Comparison of ENCODE assay signal across 7 cellular contexts in the genomic region with DNA sequence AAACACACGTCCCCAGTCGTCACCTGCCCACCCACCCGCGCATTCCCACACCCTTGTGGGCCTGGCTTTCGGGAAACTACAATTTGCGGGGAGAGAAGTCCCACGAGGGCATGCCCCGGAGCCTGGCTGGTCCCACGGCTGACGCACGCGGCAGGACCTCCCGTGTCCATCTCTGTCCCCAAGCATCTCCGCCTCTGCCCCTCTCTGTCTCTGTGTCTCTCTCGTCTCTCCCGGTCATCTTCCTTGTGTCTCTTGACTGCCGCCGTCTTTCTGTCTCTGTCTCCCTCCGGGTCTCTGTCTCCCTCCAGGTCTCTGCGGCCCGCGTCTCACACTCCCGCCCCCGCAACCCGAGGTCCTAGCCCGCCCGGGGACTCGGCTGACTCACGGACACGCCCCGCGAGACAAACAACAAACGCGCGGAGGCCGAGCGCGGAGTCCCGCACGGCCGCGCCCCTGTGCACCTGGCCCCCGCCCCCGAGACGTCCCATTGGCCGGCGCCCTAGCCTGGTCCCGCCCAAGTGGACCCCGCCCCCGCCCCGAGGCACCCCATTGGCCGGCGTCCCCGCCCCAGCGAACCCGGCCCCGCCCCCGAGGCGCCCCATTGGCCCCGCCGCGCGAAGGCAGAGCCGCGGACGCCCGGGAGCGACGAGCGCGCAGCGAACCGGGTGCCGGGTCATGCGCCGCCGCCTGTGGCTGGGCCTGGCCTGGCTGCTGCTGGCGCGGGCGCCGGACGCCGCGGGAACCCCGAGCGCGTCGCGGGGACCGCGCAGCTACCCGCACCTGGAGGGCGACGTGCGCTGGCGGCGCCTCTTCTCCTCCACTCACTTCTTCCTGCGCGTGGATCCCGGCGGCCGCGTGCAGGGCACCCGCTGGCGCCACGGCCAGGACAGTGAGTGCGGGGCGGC. TPM values are rescaled to one million over a fixed set of nuclear protein-coding genes. Genes with fewer than 3 reads are reported as not detected.
A peak's percentile ranks its signal among the peaks of the same experiment; 100 is the strongest.
DNase-seq lines count a peak whose midpoint lies in the region; ATAC-seq and TF ChIP-seq lines count a peak whose summit lies in the region.

A gene (plus strand): TSS at position 629 of the 905 bp plus-strand sequence. CDS start 47 bp downstream, at position 676.

- H3K27me3 ChIP-seq in NT2/D1 (ENCODE audit: insufficient read depth, insufficient read length) = peaks cover 12% of the 10 kb centered on the region

- no peak for TF ChIP-seq CTCF in epithelial cell of proximal tubule (conservative IDR thresholded peaks at IDR 0.05; ENCODE audit: low read depth, low read length)

- H3K4me3 ChIP-seq in NT2/D1 (ENCODE audit: insufficient read length, low read depth) (peak within 1 kb of the TSS; percentile 47), epithelial cell of proximal tubule (ENCODE audit: low read depth, low read length) (peak within 1 kb of the TSS; percentile 52)

- ATAC-seq in GM18511 (IDR thresholded peaks at IDR 0.05; ENCODE audit: unreplicated experiment) (peak; percentile 65), HG03520 (IDR thresholded peaks at IDR 0.05; ENCODE audit: unreplicated experiment) (peak; percentile 59)

- peak; percentile 74 for DNase-seq in NT2/D1 (ENCODE audit: low read depth, low spot score)
- peak; percentile 95 for DNase-seq in activated T-cell treated with anti-CD3 and anti-CD28 coated beads for 4 hours
- DNase-seq in epithelial cell of proximal tubule (ENCODE audit: low read depth) = no peak
- DNase-seq in mucosa of gallbladder (ENCODE audit: low spot score) = peak; percentile 92
- DNase-seq in stimulated activated CD8-positive, alpha-beta memory T cell treated with anti-CD3 and anti-CD28 coated beads, Interleukin-15, amount 100 ng/mL, for 48 hours (ENCODE audit: low read depth in 2 of 2) = peak; percentile 92 to 93

- H3K36me3 ChIP-seq in NT2/D1 (ENCODE audit: insufficient read depth, insufficient read length, low read length) = peaks cover 27% of the 10 kb centered on the region

- peaks cover 11% of the 10 kb centered on the region for H3K4me1 ChIP-seq in NT2/D1 (ENCODE audit: insufficient read depth, insufficient read length)

- H3K9me3 ChIP-seq in NT2/D1 (ENCODE audit: insufficient read depth, low read length) = no peaks in the 10 kb centered on the region

- H3K9ac ChIP-seq in NT2/D1 (ENCODE audit: insufficient read length, low read depth) = peak within 1 kb of the TSS; percentile 61

RNA-seq across cellular contexts. Expression of the gene that starts here (rescaled TPM):
- total RNA-seq in epithelial cell of proximal tubule (0.29 TPM in 1 of 2 replicates, not detected in the other), mucosa of gallbladder (0.17 TPM)

Comparison
In these comparisons a context has a peak if more than half of its experiments do, and no peak if none do; other contexts are left out.
1. Peak in DNase-seq in mucosa of gallbladder; RNA of the gene not detected or under 1 TPM.